ENCODE assay signal across 1 cellular context in the genomic region with DNA sequence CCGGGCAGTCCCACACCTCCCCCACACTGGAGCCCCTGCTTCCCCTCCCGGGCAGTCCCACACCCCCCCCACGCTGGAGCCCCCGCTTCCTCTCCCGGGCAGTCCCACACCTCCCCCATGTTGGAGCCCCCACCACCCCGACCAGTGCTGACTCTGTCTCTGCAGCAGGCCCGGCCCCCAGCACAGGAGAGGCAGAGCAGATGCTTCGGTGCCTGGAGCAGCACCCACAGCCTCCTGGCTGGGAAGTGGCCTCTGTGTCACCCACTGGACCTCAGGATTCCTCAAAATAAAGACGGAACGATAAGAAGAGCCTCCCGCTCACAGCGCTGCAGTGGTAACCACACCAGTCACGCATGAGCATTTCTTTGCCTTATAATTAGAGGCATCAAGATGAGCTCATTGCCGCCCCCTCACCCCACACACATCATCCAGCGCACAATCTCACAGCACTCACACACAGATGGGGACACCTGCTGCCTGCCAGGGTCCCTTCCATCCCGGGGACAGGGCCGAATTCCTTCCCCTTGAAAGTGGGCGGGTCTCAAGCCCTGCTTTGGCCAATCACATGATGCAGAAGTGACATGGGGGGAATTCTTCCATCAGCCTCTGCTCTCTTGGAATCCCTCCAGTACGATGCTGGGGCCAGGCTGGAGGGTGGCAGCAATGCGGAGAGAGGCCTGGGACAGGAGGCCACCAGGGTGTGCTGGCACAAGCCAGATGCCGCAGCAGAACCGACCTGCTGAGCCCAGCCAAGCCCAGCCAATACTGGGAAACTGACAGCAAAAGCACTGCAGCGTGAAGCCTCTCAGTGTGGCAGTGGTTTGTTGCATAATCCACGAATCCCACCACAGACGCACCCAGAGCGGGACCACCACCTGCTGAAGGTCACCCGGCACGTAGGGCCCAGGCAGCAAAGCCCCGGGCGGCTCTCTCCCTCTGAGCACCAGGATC.
TF ChIP-seq lines count a peak whose summit lies in the region.

No MANE protein-coding gene starts in this region.

TF ChIP-seq in H1, 55 proteins besides CTCF, POLR2A, EP300 and RAD21:
- TF ChIP-seq TCF12 (IDR thresholded peaks at IDR 0.05; ENCODE audit: low read depth, low read length) (no peak), CBX5 (IDR thresholded peaks at IDR 0.05; ENCODE audit: low read depth, low read length) (no peak), POLR2AphosphoS5 (IDR thresholded peaks at IDR 0.05; ENCODE audit: low read depth, low read length) (no peak), SIRT6 (IDR thresholded peaks at IDR 0.05; ENCODE audit: low read length) (no peak), BACH1 (IDR thresholded peaks at IDR 0.05; ENCODE audit: low read length) (no peak), KDM4A (IDR thresholded peaks at IDR 0.05; ENCODE audit: low read depth, low read length, severe bottlenecking) (no peak), TEAD4 (IDR thresholded peaks at IDR 0.05; ENCODE audit: low read depth, low read length) (no peak), CREB1 (IDR thresholded peaks at IDR 0.05) (no peak), RBBP5 (IDR thresholded peaks at IDR 0.05; ENCODE audit: borderline replicate concordance, low read depth, low read length) (no peak), GABPA (IDR thresholded peaks at IDR 0.05; ENCODE audit: borderline replicate concordance, insufficient read depth, low read length) (no peak), SP2 (IDR thresholded peaks at IDR 0.05; ENCODE audit: low read length) (no peak)
- TF ChIP-seq, protein P1, sequence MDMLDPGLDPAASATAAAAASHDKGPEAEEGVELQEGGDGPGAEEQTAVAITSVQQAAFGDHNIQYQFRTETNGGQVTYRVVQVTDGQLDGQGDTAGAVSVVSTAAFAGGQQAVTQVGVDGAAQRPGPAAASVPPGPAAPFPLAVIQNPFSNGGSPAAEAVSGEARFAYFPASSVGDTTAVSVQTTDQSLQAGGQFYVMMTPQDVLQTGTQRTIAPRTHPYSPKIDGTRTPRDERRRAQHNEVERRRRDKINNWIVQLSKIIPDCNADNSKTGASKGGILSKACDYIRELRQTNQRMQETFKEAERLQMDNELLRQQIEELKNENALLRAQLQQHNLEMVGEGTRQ (IDR thresholded peaks at IDR 0.05; ENCODE audit: low read length): no peak
